Comparison of ENCODE assay signal across 39 cellular contexts in the genomic region with DNA sequence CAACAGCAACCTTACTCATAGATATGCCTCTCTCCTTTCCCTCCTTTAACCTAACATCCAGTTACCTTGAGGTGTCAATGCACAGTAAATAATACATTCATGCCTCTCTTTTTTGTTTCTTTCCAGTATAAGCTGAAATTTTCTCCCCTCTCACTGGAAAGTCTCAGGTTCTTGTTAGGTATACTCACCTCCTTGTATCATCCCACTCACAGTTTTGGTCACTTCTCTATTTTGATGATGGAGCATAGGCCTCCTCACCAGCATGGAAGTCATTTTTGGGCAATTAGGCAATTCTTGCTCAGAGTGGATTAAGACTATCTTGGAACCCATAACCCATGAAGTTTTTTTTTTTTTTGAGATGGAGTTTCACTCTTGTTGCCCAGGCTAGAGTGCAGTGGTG. TPM values are rescaled to one million over a fixed set of nuclear protein-coding genes. Genes with fewer than 3 reads are reported as not detected.
"Had no signal": no experiment of that assay in that cellular context is flagged by ENCODE, and none has a peak within 500 bp of the region (broad histone marks: within the 10 kb centered on the region; RNA-seq: fewer than 3 reads in every experiment).

No MANE protein-coding gene starts in this region.

- DNase-seq: activated effector memory CD4-positive, alpha-beta T cell treated with anti-CD3 and anti-CD28 coated beads, Interleukin-2, amount 50 U/mL, for 16 hours; activated effector memory CD4-positive, alpha-beta T cell treated with Interleukin-2 at 50 U/mL for 16 hours; activated gamma-delta T cell; activated gamma-delta T cell treated with Interleukin-2 at 50 U/mL for 16 hours; activated naive CD4-positive, alpha-beta T cell; activated naive CD4-positive, alpha-beta T cell treated with anti-CD3 and anti-CD28 coated beads for 36 hours; activated naive CD4-positive, alpha-beta T cell treated with anti-CD3 and anti-CD28 coated beads, Interleukin-2, amount 10 ng/mL, durations not matched to agents 7 days and 5 days; activated naive CD4-positive, alpha-beta T cell treated with anti-CD3 and anti-CD28 coated beads, Interleukin-2, amount 50 U/mL, for 16 hours; activated naive CD4-positive, alpha-beta T cell treated with Interleukin-2 at 50 U/mL for 16 hours; activated naive CD8-positive, alpha-beta T cell treated with anti-CD3 and anti-CD28 coated beads for 36 hours; activated naive CD8-positive, alpha-beta T cell treated with anti-CD3 and anti-CD28 coated beads, Interleukin-2, amount 10 ng/mL, durations not matched to agents 7 days and 5 days; activated naive CD8-positive, alpha-beta T cell treated with anti-CD3 and anti-CD28 coated beads, Interleukin-2, amount 50 U/mL, for 24 hours; activated T-cell treated with anti-CD3 and anti-CD28 coated beads, Interleukin-2, amount 50 U/mL, for 4 hours; activated T-cell treated with anti-CD3 and anti-CD28 coated beads, Interleukin-2, amount 50 U/mL, for 48 hours; activated T-cell treated with anti-CD3 and anti-CD28 coated beads, Interleukin-2, amount 50 U/mL, for 72 hours; adrenal gland; amniotic stem cell; amygdala; anterior cingulate cortex; aorta; body of pancreas; brain microvascular endothelial cell; caudate nucleus; central memory CD4-positive, alpha-beta T cell; cerebellar nuclear complex had no signal

- H3K4me3 ChIP-seq: adrenal gland, ascending aorta, body of pancreas, breast epithelium, cardiac muscle cell had no signal

- H3K27me3 ChIP-seq: ascending aorta, body of pancreas, brain microvascular endothelial cell, cardiac muscle cell had no signal

- H3K9me3 ChIP-seq: adrenal gland, ascending aorta, body of pancreas, breast epithelium had no signal

- H3K27ac ChIP-seq: adrenal gland, ascending aorta, body of pancreas, brain microvascular endothelial cell, breast epithelium, cardiac muscle cell had no signal

- ATAC-seq: activated naive CD4-positive, alpha-beta T cell treated with anti-CD3 and anti-CD28 coated beads, Interleukin-2, amount 50 U/mL, for 72 hours; activated naive CD8-positive, alpha-beta T cell treated with anti-CD3 and anti-CD28 coated beads, Interleukin-2, amount 50 U/mL, for 24 hours; activated T-cell treated with anti-CD3 and anti-CD28 coated beads, Interleukin-2, amount 50 U/mL, for 4 hours; activated T-cell treated with anti-CD3 and anti-CD28 coated beads, Interleukin-2, amount 50 U/mL, for 72 hours; activated T-helper 17 cell treated with anti-CD3 and anti-CD28 coated beads, Interleukin-2, amount 50 U/mL, for 72 hours; body of pancreas had no signal

- H3K4me1 ChIP-seq: adrenal gland, ascending aorta, body of pancreas, breast epithelium had no signal

- FAIRE-seq: astrocyte, bronchial epithelial cell, colon had no signal

- H3K36me3 ChIP-seq: adrenal gland, ascending aorta, brain microvascular endothelial cell, breast epithelium, cardiac muscle cell had no signal

RNA-seq across cellular contexts. Expression of a gene that starts 5.7 kb away (rescaled TPM):
- total RNA-seq: activated naive CD8-positive, alpha-beta T cell treated with anti-CD3 and anti-CD28 coated beads, Interleukin-2, amount 10 ng/mL, durations not matched to agents 7 days and 5 days; activated T-cell treated with anti-CD3 and anti-CD28 coated beads, Interleukin-2, amount 50 U/mL, for 4 hours; activated T-helper 1 cell treated with anti-CD3 and anti-CD28 coated beads, Interleukin-12 subunit alpha, Interleukin-12 subunit beta, Interleukin-2, Interleukin-4 antibody, amounts not matched to agents 30 ng/mL and 10 ng/mL and 1 ng/mL, durations not matched to agents 14 hours and 24 hours and 36 hours; activated T-helper 2 cell treated with anti-CD3 and anti-CD28 coated beads, Interferon-gamma antibody, Interleukin-2, Interleukin-4, amounts not matched to agents 10 μg/mL and 5 μg/mL and 100 μg/mL, durations not matched to agents 14 hours and 24 hours and 36 hours; adrenal gland; aorta; ascending aorta; astrocyte; body of pancreas; breast epithelium; bronchial epithelial cell; cardiac muscle cell; cardiac septum; cerebellum; chondrocyte had no signal
- polyA plus RNA-seq: adipose tissue, adrenal gland, aorta, cardiac muscle cell had no signal

RNA-seq across cellular contexts. Expression of a gene that starts 39.3 kb away (rescaled TPM):
- total RNA-seq: activated naive CD4-positive, alpha-beta T cell treated with anti-CD3 and anti-CD28 coated beads for 36 hours; activated naive CD8-positive, alpha-beta T cell treated with anti-CD3 and anti-CD28 coated beads for 36 hours; activated naive CD8-positive, alpha-beta T cell treated with anti-CD3 and anti-CD28 coated beads, Interleukin-2, amount 10 ng/mL, durations not matched to agents 7 days and 5 days; activated T-helper 17 cell treated with anti-CD3 and anti-CD28 coated beads, Interleukin-2, amount 50 U/mL, for 72 hours; adrenal gland; aorta; ascending aorta; astrocyte; body of pancreas; breast epithelium; bronchial epithelial cell; cardiac muscle cell; cerebellum; chondrocyte had no signal
- polyA plus RNA-seq: aorta, cardiac muscle cell had no signal

RNA-seq across cellular contexts. Expression of a gene that starts 42.8 kb away (rescaled TPM):
- total RNA-seq: activated naive CD4-positive, alpha-beta T cell treated with anti-CD3 and anti-CD28 coated beads for 36 hours; activated naive CD4-positive, alpha-beta T cell treated with anti-CD3 and anti-CD28 coated beads, Interleukin-2, amount 50 U/mL, for 72 hours; activated naive CD8-positive, alpha-beta T cell treated with anti-CD3 and anti-CD28 coated beads for 36 hours; activated naive CD8-positive, alpha-beta T cell treated with anti-CD3 and anti-CD28 coated beads, Interleukin-2, amount 10 ng/mL, durations not matched to agents 7 days and 5 days; activated T-cell treated with anti-CD3 and anti-CD28 coated beads, Interleukin-2, amount 50 U/mL, for 4 hours; activated T-cell treated with anti-CD3 and anti-CD28 coated beads, Interleukin-2, amount 50 U/mL, for 72 hours; activated T-helper 1 cell treated with anti-CD3 and anti-CD28 coated beads, Interleukin-12 subunit alpha, Interleukin-12 subunit beta, Interleukin-2, Interleukin-4 antibody, amounts not matched to agents 30 ng/mL and 10 ng/mL and 1 ng/mL, durations not matched to agents 14 hours and 24 hours and 36 hours; activated T-helper 17 cell treated with anti-CD3 and anti-CD28 coated beads, Interleukin-2, amount 50 U/mL, for 72 hours; activated T-helper 2 cell treated with anti-CD3 and anti-CD28 coated beads, Interferon-gamma antibody, Interleukin-2, Interleukin-4, amounts not matched to agents 10 μg/mL and 5 μg/mL and 100 μg/mL, durations not matched to agents 14 hours and 24 hours and 36 hours; adrenal gland; aorta; ascending aorta; astrocyte; body of pancreas; breast epithelium; bronchial epithelial cell; cardiac muscle cell; cardiac septum; cerebellum; chondrocyte had no signal
- polyA plus RNA-seq: adipose tissue, adrenal gland, aorta, cardiac muscle cell had no signal
